Comparison of ENCODE assay signal across 1 cellular context in genomic region chr16:23917621-23918020, GRCh38.
TF ChIP-seq lines count a peak whose summit lies in the region.

No MANE protein-coding gene starts in this region.

TF ChIP-seq in WTC11, 78 proteins besides CTCF, POLR2A, EP300 and RAD21 (continued from another document):
- TF ChIP-seq E2F5 (CRISPR knock-in tag; IDR thresholded peaks at IDR 0.05): no peak
- TF ChIP-seq NFATC4 (CRISPR knock-in tag; IDR thresholded peaks at IDR 0.05): no peak
- no peak for TF ChIP-seq RELA (CRISPR knock-in tag; IDR thresholded peaks at IDR 0.05; ENCODE audit: borderline replicate concordance)
- TF ChIP-seq NFYB (CRISPR knock-in tag; conservative IDR thresholded peaks at IDR 0.05; ENCODE audit: low read depth): no peak
- no peak for TF ChIP-seq ZNF281 (CRISPR knock-in tag; IDR thresholded peaks at IDR 0.05)
- no peak for TF ChIP-seq ESRRA (CRISPR knock-in tag; IDR thresholded peaks at IDR 0.05; ENCODE audit: borderline replicate concordance)
- no peak for TF ChIP-seq ZNF671 (CRISPR knock-in tag; IDR thresholded peaks at IDR 0.05)
- no peak for TF ChIP-seq AFF4 (CRISPR knock-in tag; IDR thresholded peaks at IDR 0.05; ENCODE audit: borderline replicate concordance)
